In the genomic region with DNA sequence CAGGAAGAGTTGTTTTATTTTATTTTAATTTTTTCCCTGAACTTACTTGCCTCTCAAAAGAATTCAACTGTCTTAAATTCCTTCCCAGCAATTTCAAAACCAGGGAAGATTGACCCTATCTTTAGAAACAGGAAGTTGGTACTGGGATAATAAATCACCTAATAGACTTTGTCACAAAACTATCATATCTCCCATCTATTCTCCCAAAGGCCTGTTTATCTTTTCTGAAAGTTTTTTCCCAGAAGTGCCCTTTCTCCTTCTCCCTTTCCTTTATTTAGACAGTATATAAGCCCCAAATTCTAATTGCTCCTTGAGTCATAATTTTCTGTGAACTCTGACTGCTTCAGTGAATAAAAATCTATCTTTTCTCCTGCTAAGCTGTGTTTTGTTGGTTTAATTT, we compare ENCODE assay signal across 27 cellular contexts. TPM values are rescaled to one million over a fixed set of nuclear protein-coding genes. Genes with fewer than 3 reads are reported as not detected.
DNase-seq lines count a peak whose midpoint lies in the region; ATAC-seq and TF ChIP-seq lines count a peak whose summit lies in the region.
"Had no signal": no experiment of that assay in that cellular context is flagged by ENCODE, and none has a peak within 500 bp of the region (broad histone marks: within the 10 kb centered on the region; RNA-seq: fewer than 3 reads in every experiment).

No MANE protein-coding gene starts in this region.

- H3K4me1 Mint-ChIP-seq in T-helper 17 cell, result peaks cover 17% of the 10 kb centered on the region

- H3K27me3 Mint-ChIP-seq in T-helper 17 cell, result no peaks in the 10 kb centered on the region
- H3K27me3 Mint-ChIP-seq: B cell, T-cell had no signal

- no peak overlapping the region for H3K4me3 Mint-ChIP-seq in T-helper 17 cell
- H3K4me3 Mint-ChIP-seq: B cell, CD14-positive monocyte, T-cell had no signal

- intact Hi-C loops in left lung (cut with DNase I), result loop anchor here in 1 of 2 donors (10.0 kb wide), 1 partner anchor 140 kb away; a partner anchor contains a TSS

- H3K9me3 ChIP-seq in T-helper 17 cell (ENCODE audit: control insufficient read depth, low read length, poor library complexity, severe bottlenecking) (no peaks in the 10 kb centered on the region), left lung (no peaks in the 10 kb centered on the region)
- H3K9me3 ChIP-seq: A549, HAP-1 had no signal

- ATAC-seq in T-helper 17 cell, result no peak
- no peak for ATAC-seq in left lung
- no peak for ATAC-seq in HG03432 (IDR thresholded peaks at IDR 0.05; ENCODE audit: unreplicated experiment)
- ATAC-seq in HG03280 (IDR thresholded peaks at IDR 0.05; ENCODE audit: unreplicated experiment), result no peak
- ATAC-seq: A549, T-cell had no signal

- no peaks in the 10 kb centered on the region for H3K36me3 ChIP-seq in left lung
- H3K36me3 ChIP-seq: HAP-1 had no signal

- peaks cover 6% of the 10 kb centered on the region for H3K36me3 Mint-ChIP-seq in T-helper 17 cell (ENCODE audit: low read depth)
- H3K36me3 Mint-ChIP-seq: CD14-positive monocyte, T-cell had no signal

- H3K4me1 ChIP-seq in left lung, result peaks cover 10 to 21% of the 10 kb centered on the region in 2 donors

- peak overlapping the region; percentile 39 for H3K27ac Mint-ChIP-seq in T-helper 17 cell
- H3K27ac Mint-ChIP-seq: B cell, CD14-positive monocyte, T-cell had no signal

- DNase-seq in A172 (ENCODE audit: low spot score) (peak; percentile 13), CD1c-positive myeloid dendritic cell (ENCODE audit: extremely low spot score) (peak; percentile 2), MV-4-11 (lab: John Stamatoyannopoulos, UW) (peak; percentile 11), T-helper 17 cell (no peak), left lung (no peak)
- DNase-seq in activated CD8-positive, alpha-beta memory T cell treated with anti-CD3 and anti-CD28 coated beads for 24 hours, result no peak
- DNase-seq: GOT3, Kasumi-1, NCI-H1048, NCI-H1417 treated with DMSO at 0.1 percent for 48 hours, NCI-H1694 treated with DMSO at 0.1 percent for 48 hours, NCI-H2081, NCI-H2171, NCI-H226, NCI-H510A, NCI-H69, SIG-M5, T-cell had no signal

- no peak overlapping the region for H3K27ac ChIP-seq in left lung
- H3K27ac ChIP-seq: A549 had no signal

- no peak overlapping the region for H3K4me3 ChIP-seq in left lung
- H3K4me3 ChIP-seq: A549, HAP-1 had no signal

- no peaks in the 10 kb centered on the region for H3K27me3 ChIP-seq in left lung

- no peak for TF ChIP-seq CTCF in left lung (IDR thresholded peaks at IDR 0.05)

RNA-seq across cellular contexts. Expression of a gene that starts 2.9 kb away (rescaled TPM):
- 143 and 201 TPM in 2 replicates for total RNA-seq in A172 (2014; rRNA removed; shearing (Covaris generic))
- total RNA-seq in T-helper 17 cell (10 to 100 TPM; 58.3 to 68.2 TPM), left lung (10 to 100 TPM; 88.1 to 94.6 TPM)

RNA-seq across cellular contexts. Expression of a gene that starts 28.0 kb away (rescaled TPM):
- total RNA-seq in A172 (2014; rRNA removed; shearing (Covaris generic)), result not detected in 2 replicates
- under 1 TPM; 0.18 to 0.20 TPM for total RNA-seq in T-helper 17 cell
- total RNA-seq in left lung, result not detected
- total RNA-seq: B cell, Daoy, HT-29, MCF 10A had no signal

Comparison
In these comparisons a context has a peak if more than half of its experiments do, and no peak if none do; other contexts are left out.
1. DNase-seq: peak in A172 (single experiment), CD1c-positive myeloid dendritic cell (single experiment) and MV-4-11 (single experiment); none in T-helper 17 cell (0 of 3), activated CD8-positive, alpha-beta memory T cell treated with anti-CD3 and anti-CD28 coated beads for 24 hours (single experiment) and left lung (0 of 2).